Comparison of ENCODE assay signal across 11 cellular contexts in the genomic region with DNA sequence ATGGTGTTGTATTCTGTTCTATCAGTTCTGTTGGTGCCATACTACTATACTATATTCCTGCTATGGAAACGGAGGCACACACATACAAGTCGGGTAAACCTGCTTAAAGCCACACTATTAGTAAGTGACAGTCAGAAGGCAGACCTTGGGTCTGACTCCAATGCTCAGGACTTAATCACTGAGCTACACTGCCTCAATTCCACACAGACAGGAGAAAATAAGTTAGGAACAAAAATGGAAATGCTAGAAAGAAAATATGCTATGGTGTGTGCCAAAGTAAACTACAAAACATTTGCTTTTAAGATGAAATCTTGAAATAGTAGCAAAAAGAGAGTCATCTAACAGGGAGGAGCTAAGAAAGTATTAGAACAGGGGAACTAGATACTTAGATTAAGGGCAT. TPM values are rescaled to one million over a fixed set of nuclear protein-coding genes. Genes with fewer than 3 reads are reported as not detected.
DNase-seq lines count a peak whose midpoint lies in the region; ATAC-seq and TF ChIP-seq lines count a peak whose summit lies in the region.
"Had no signal": no experiment of that assay in that cellular context is flagged by ENCODE, and none has a peak within 500 bp of the region (broad histone marks: within the 10 kb centered on the region; RNA-seq: fewer than 3 reads in every experiment).

No MANE protein-coding gene starts in this region.

- H3K27me3 ChIP-seq in body of pancreas (no peaks in the 10 kb centered on the region), sigmoid colon (no peaks in the 10 kb centered on the region), gastrocnemius medialis (peaks cover 0 to 7% (median 0%) of the 10 kb centered on the region in 3 donors), brain microvascular endothelial cell (replicated peaks) (no peaks in the 10 kb centered on the region)
- H3K27me3 ChIP-seq: uterus had no signal

- DNase-seq in body of pancreas (no peak), sigmoid colon (no peak), OCI-M2 (lab: John Stamatoyannopoulos, UW; ENCODE audit: unreplicated experiment) (no peak), gastrocnemius medialis (no peak), brain microvascular endothelial cell (no peak), posterior vena cava (ENCODE audit: low spot score) (no peak)
- DNase-seq: effector CD4-positive, alpha-beta T cell; kidney glomerular epithelial cell; uterus had no signal

- no peak overlapping the region for H3K4me3 ChIP-seq in body of pancreas
- no peak overlapping the region for H3K4me3 ChIP-seq in sigmoid colon
- H3K4me3 ChIP-seq in gastrocnemius medialis: peak overlapping the region in 1 of 4 donors; percentile 11
- no peak overlapping the region for H3K4me3 ChIP-seq in brain microvascular endothelial cell (ENCODE audit: low read depth, low read length)

- in situ Hi-C loops in gastrocnemius medialis (cut with MboI; ENCODE audit: low sequenced_read_pairs in 4 of 4) (no loop called here), brain microvascular endothelial cell (cut with HindIII; ENCODE audit: low pct_ligation_motif_present, low sequenced_read_pairs) (no loop called here)

- TF ChIP-seq CTCF in body of pancreas (IDR thresholded peaks at IDR 0.05): no peak
- no peak for TF ChIP-seq CTCF in sigmoid colon (IDR thresholded peaks at IDR 0.05)
- no peak for TF ChIP-seq CTCF in gastrocnemius medialis (IDR thresholded peaks at IDR 0.05 in 4 of 5, conservative IDR thresholded peaks at IDR 0.05 in 1 of 5)
- TF ChIP-seq CTCF in brain microvascular endothelial cell (IDR thresholded peaks at IDR 0.05; ENCODE audit: low read depth, low read length, missing control alignments): no peak

- ATAC-seq in GM19023 (IDR thresholded peaks at IDR 0.05; ENCODE audit: unreplicated experiment) (peak; percentile 23), HG02981 (IDR thresholded peaks at IDR 0.05; ENCODE audit: unreplicated experiment) (peak; percentile 22), body of pancreas (peak; percentile 23), gastrocnemius medialis (no peak)

- H3K4me1 ChIP-seq in body of pancreas (peaks cover 10% of the 10 kb centered on the region), sigmoid colon (no peaks in the 10 kb centered on the region), gastrocnemius medialis (no peaks in the 10 kb centered on the region)

- intact Hi-C loops in body of pancreas (cut with DNase I) (no loop called here), sigmoid colon (cut with DNase I) (no loop called here), gastrocnemius medialis (cut with DNase I; ENCODE audit: low total_unique reads) (loop anchor here (5.0 kb wide), 1 partner anchor 48 kb away; a partner anchor contains a TSS), posterior vena cava (cut with DNase I) (loop anchor here in 1 of 2 donors (5.0 kb wide), 1 partner anchor 33 kb away; no protein-coding TSS in a partner anchor)

- no peaks in the 10 kb centered on the region for H3K9me3 ChIP-seq in body of pancreas
- no peaks in the 10 kb centered on the region for H3K9me3 ChIP-seq in sigmoid colon
- H3K9me3 ChIP-seq in gastrocnemius medialis: no peaks in the 10 kb centered on the region
- H3K9me3 ChIP-seq: uterus had no signal

- TF ChIP-seq POLR2A in body of pancreas (IDR thresholded peaks at IDR 0.05) (no peak), sigmoid colon (IDR thresholded peaks at IDR 0.05) (no peak), gastrocnemius medialis (IDR thresholded peaks at IDR 0.05) (no peak)

- 23 to 33% methylated on average over 2 of the region's 2 CpGs for WGBS in body of pancreas, 2 donors
- WGBS in sigmoid colon, 2 donors: 13 to 66% methylated on average over 2 of the region's 2 CpGs

- H3K36me3 ChIP-seq in body of pancreas (replicated peaks in 1 of 2; ENCODE audit: insufficient read depth in 1 of 2, low read depth in 2 of 2) (no peaks in the 10 kb centered on the region), sigmoid colon (no peaks in the 10 kb centered on the region), gastrocnemius medialis (no peaks in the 10 kb centered on the region), brain microvascular endothelial cell (replicated peaks) (no peaks in the 10 kb centered on the region)
- H3K36me3 ChIP-seq: uterus had no signal

- no peak for TF ChIP-seq EP300 in sigmoid colon (IDR thresholded peaks at IDR 0.05)

- H3K27ac ChIP-seq in body of pancreas: peak overlapping the region in 1 of 4 donors; percentile 76
- peak overlapping the region in 3 of 4 donors; percentile 4 to 51 (median 6) for H3K27ac ChIP-seq in sigmoid colon
- peak overlapping the region in 2 of 4 donors; percentile 54 to 56 for H3K27ac ChIP-seq in gastrocnemius medialis
- no peak overlapping the region for H3K27ac ChIP-seq in brain microvascular endothelial cell

RNA-seq across cellular contexts. Expression of a gene that starts 48.1 kb away (rescaled TPM):
- total RNA-seq in body of pancreas (10 to 100 TPM; 21.4 to 48.3 TPM), sigmoid colon (10 to 100 TPM in 3 of 4 donors, 1 to 10 TPM in 1; 6.2 to 21.6 (median 11.5) TPM), gastrocnemius medialis (10 to 100 TPM in 1 of 4 donors, 1 to 10 TPM in 3; 5.8 to 20.1 (median 7.8) TPM), posterior vena cava (100 to 1,000 TPM; 162 to 201 TPM)
- 100 to 1,000 TPM; 123 to 184 (median 135) TPM for polyA plus RNA-seq in sigmoid colon

Comparison
In these comparisons a context has a peak if more than half of its experiments do, and no peak if none do; other contexts are left out.
1. ATAC-seq: peak in GM19023 (single experiment), HG02981 (single experiment) and body of pancreas (single experiment); none in gastrocnemius medialis (0 of 2).